Comparison of ENCODE assay signal across 8 cellular contexts in the genomic region with DNA sequence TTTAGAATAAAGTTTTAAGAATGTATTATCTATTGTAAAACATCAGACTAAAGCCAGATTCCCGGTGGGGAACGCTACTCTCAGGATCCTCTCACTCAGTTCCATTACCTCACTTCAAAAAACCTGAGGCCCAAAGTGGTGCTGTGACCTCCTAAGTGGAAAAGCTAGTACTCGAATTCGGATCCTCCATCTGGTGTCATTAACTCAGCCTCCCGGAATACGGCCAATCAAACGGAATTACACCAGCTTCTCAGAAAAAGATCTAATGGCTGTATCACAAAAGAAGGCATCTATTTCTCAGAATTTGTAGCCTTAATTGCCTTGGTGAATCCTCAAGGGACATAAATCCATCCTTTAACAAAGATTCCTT. TPM values are rescaled to one million over a fixed set of nuclear protein-coding genes. Genes with fewer than 3 reads are reported as not detected.
A peak's percentile ranks its signal among the peaks of the same experiment; 100 is the strongest.
DNase-seq lines count a peak whose midpoint lies in the region; ATAC-seq, FAIRE-seq and TF ChIP-seq lines count a peak whose summit lies in the region.

No MANE protein-coding gene starts in this region.

- BruUV-seq in GM12878 (replicated peaks; lab: Mats Ljungman, UMichigan): no TSS peak

- H3K27ac ChIP-seq in HUES48 (ENCODE audit: low read depth, low read length) (peak overlapping the region; percentile 71), GM12878 (ENCODE audit: control insufficient read depth, insufficient read depth) (peak overlapping the region; percentile 89), tibial artery (peak overlapping the region; percentile 91 to 96)

- H3K9ac ChIP-seq in HUES48 (ENCODE audit: low read depth, low read length): no peak overlapping the region
- H3K9ac ChIP-seq in GM12878 (ENCODE audit: control insufficient read depth, insufficient read depth, low read length): peak overlapping the region; percentile 90

- H3K4me3 ChIP-seq in HUES48 (ENCODE audit: low read depth, low read length): peak overlapping the region; percentile 88
- H3K4me3 ChIP-seq in GM12878: peak overlapping the region; percentile 99
- H3K4me3 ChIP-seq in lower leg skin (ENCODE audit: low read depth, poor library complexity, severe bottlenecking): peak overlapping the region; percentile 90
- peak overlapping the region; percentile 78 to 85 for H3K4me3 ChIP-seq in tibial artery

- peaks cover 9% of the 10 kb centered on the region for H3K4me1 ChIP-seq in HUES48 (ENCODE audit: control insufficient read depth, insufficient read depth, low read length)
- no peaks in the 10 kb centered on the region for H3K4me1 ChIP-seq in GM12878 (ENCODE audit: control insufficient read depth, insufficient read depth, low read length)
- peaks cover 0 to 39% (median 22%) of the 10 kb centered on the region in 4 donors for H3K4me1 ChIP-seq in tibial artery

- POLR2A ChIA-PET in GM12878 (lab: Charles Lee): interaction anchor here (0.6 kb wide), 1 partner anchor 93 kb away, joined by 4 read pairs; no protein-coding TSS in a partner anchor

- no peaks in the 10 kb centered on the region for H4K20me1 ChIP-seq in GM12878 (ENCODE audit: control insufficient read depth, insufficient read depth)

- RAD21 ChIA-PET in GM12878 (lab: Charles Lee; ENCODE audit: unreplicated experiment): interaction anchor here (0.7 to 2.4 kb wide), 5 partner anchors 9 to 382 kb away, joined by 3 to 7 read pairs (median 4); no protein-coding TSS in a partner anchor

- TF ChIP-seq EP300 in GM12878 (IDR thresholded peaks at IDR 0.05; ENCODE audit: borderline replicate concordance in 1 of 2, control insufficient read depth in 1 of 2, low read depth in 2 of 2, low read length in 2 of 2): no peak

- peak overlapping the region; percentile 97 for H3K4me2 ChIP-seq in GM12878 (ENCODE audit: control insufficient read depth, insufficient read depth)

- H2AFZ ChIP-seq in GM12878 (ENCODE audit: control insufficient read depth, low read depth, low read length): peak overlapping the region; percentile 84

- DNase-seq in DMS114 treated with DMSO at 0.1 percent for 48 hours (lab: John Stamatoyannopoulos, UW; ENCODE audit: unreplicated experiment) (peak; percentile 71), GM12878 (ENCODE audit: low read depth, low spot score) (no peak), lower leg skin (ENCODE audit: low spot score in 2 of 2) (peak in 1 of 2 donors; percentile 72), tibial artery (no peak)

- WGBS in GM12878 (ENCODE audit: insufficient coverage, insufficient replicate concordance, low lambda C conversion rate, missing lambda C conversion rate): 15% methylated on average over 7 of the region's 7 CpGs
- 5 to 6% methylated on average over 7 of the region's 7 CpGs for WGBS in lower leg skin, 2 donors

- H3K79me2 ChIP-seq in GM12878 (ENCODE audit: control insufficient read depth, insufficient read depth, low read length): peaks cover 48% of the 10 kb centered on the region

- CTCF ChIA-PET in GM12878 (lab: Yijun Ruan, JAX): interaction anchor here (0.8 to 4.2 kb wide), 7 partner anchors 10 to 198 kb away, joined by 3 to 27 read pairs (median 5); no protein-coding TSS in a partner anchor

- no peak for ATAC-seq in GM12878
- no peak for ATAC-seq in HG02973 (IDR thresholded peaks at IDR 0.05; ENCODE audit: unreplicated experiment)
- ATAC-seq in HG02938 (IDR thresholded peaks at IDR 0.05; ENCODE audit: unreplicated experiment): no peak
- ATAC-seq in GM21381 (IDR thresholded peaks at IDR 0.05; ENCODE audit: unreplicated experiment): no peak

- intact Hi-C loops in GM12878 (cut with micrococcal nuclease; ENCODE audit: unreplicated experiment) (no loop called here), lower leg skin (cut with DNase I; ENCODE audit: low total_unique reads) (no loop called here), tibial artery (cut with DNase I; ENCODE audit: low total_unique reads) (no loop called here)

- H3K36me3 ChIP-seq in HUES48 (ENCODE audit: control insufficient read depth, insufficient read depth, low read length): no peaks in the 10 kb centered on the region
- no peaks in the 10 kb centered on the region; a peak in 1 of 4 replicates for H3K36me3 ChIP-seq in GM12878 (ENCODE audit: control insufficient read depth in 2 of 2, insufficient read depth in 2 of 2, low read length in 1 of 2)
- H3K36me3 ChIP-seq in tibial artery: no peaks in the 10 kb centered on the region

- no peak for TF ChIP-seq POLR2A in GM12878 (IDR thresholded peaks at IDR 0.05; ENCODE audit: low read depth, low read length)
- no peak for TF ChIP-seq POLR2A in lower leg skin (IDR thresholded peaks at IDR 0.05)

- no peaks in the 10 kb centered on the region for H3K9me3 ChIP-seq in HUES48 (ENCODE audit: control insufficient read depth, insufficient read depth, low read length)
- H3K9me3 ChIP-seq in GM12878 (replicated peaks; ENCODE audit: control insufficient read depth, insufficient read depth, low read length): no peaks in the 10 kb centered on the region
- no peaks in the 10 kb centered on the region for H3K9me3 ChIP-seq in tibial artery

- FAIRE-seq in GM12878 (lab: Jason Lieb, UNC): no peak

- H3K27me3 ChIP-seq in HUES48 (ENCODE audit: control insufficient read depth, insufficient read depth, low read length) (no peaks in the 10 kb centered on the region), GM12878 (replicated peaks in 1 of 2; ENCODE audit: control insufficient read depth in 2 of 2, insufficient read depth in 2 of 2, low read length in 1 of 2) (no peaks in the 10 kb centered on the region), tibial artery (no peaks in the 10 kb centered on the region)

- TF ChIP-seq CTCF in GM12878 (IDR thresholded peaks at IDR 0.05 in 2 of 3, conservative IDR thresholded peaks at IDR 0.05 in 1 of 3; ENCODE audit: control insufficient read depth in 2 of 3, extremely low read depth in 1 of 3, insufficient read depth in 1 of 3, low read depth in 3 of 3, low read length in 3 of 3) (no peak), lower leg skin (IDR thresholded peaks at IDR 0.05) (no peak), tibial artery (IDR thresholded peaks at IDR 0.05) (no peak)

- in situ Hi-C loops in GM12878 (cut with MboI): no loop called here

- no peak for TF ChIP-seq RAD21 in GM12878 (IDR thresholded peaks at IDR 0.05; ENCODE audit: insufficient read depth, low read depth, low read length)

- SMC1A ChIA-PET in GM12878 (lab: Charles Lee; ENCODE audit: uncharacterized antibody, unreplicated experiment): interaction anchor here (0.6 to 2.8 kb wide), 8 partner anchors 8 to 220 kb away, joined by 3 to 8 read pairs (median 3); no protein-coding TSS in a partner anchor

TF ChIP-seq in GM12878, 131 proteins besides CTCF, POLR2A, EP300 and RAD21 (continues in another document):
- TF ChIP-seq, protein P1, sequence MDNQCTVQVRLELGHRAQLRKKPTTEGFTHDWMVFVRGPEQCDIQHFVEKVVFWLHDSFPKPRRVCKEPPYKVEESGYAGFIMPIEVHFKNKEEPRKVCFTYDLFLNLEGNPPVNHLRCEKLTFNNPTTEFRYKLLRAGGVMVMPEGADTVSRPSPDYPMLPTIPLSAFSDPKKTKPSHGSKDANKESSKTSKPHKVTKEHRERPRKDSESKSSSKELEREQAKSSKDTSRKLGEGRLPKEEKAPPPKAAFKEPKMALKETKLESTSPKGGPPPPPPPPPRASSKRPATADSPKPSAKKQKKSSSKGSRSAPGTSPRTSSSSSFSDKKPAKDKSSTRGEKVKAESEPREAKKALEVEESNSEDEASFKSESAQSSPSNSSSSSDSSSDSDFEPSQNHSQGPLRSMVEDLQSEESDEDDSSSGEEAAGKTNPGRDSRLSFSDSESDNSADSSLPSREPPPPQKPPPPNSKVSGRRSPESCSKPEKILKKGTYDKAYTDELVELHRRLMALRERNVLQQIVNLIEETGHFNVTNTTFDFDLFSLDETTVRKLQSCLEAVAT (IDR thresholded peaks at IDR 0.05): no peak

RNA-seq across cellular contexts. Expression of a gene that starts 0.6 kb away (rescaled TPM):
- total RNA-seq in GM12878 (2013; cell fraction: nucleolus; rRNA removed): 96.7 and 96.9 TPM in 2 replicates
- total RNA-seq in GM12878 (2014; rRNA removed) (10.0 and 12.8 TPM in 2 replicates), GM12878 (2014; rRNA removed; fragmentation: Illumina TruSeq; extraction: Trizol) (11.5 and 12.4 TPM in 2 replicates), GM12878 (2021) (7.7 and 8.7 TPM in 2 replicates), lower leg skin (10 to 100 TPM in 3 of 4 donors, 1 to 10 TPM in 1; 9.1 to 20.1 (median 16.0) TPM)
- polyA plus RNA-seq in GM12878 (2011; ENCODE audit: low read depth): 12.8 TPM
- polyA plus RNA-seq in GM12878 (2011; rRNA removed) (15.9 and 25.4 TPM in 2 replicates), GM12878 (2014; fragmentation: Illumina TruSeq; extraction: Trizol) (14.1 and 14.2 TPM in 2 replicates), GM12878 (2014; fragmentation: Nextera tagmentation; extraction: Ambion mirVana) (1 to 10 TPM; 2.4 to 4.7 TPM), GM12878 (2014; rRNA removed) (14.2 and 17.9 TPM in 2 replicates), GM12878 (2016; fragmentation: Nextera tagmentation; extraction: Ambion mirVana) (10 to 100 TPM; 10.1 to 10.6 TPM)
- 8.1 and 8.8 TPM in 2 replicates for polyA plus RNA-seq in GM12878 (2011; cell fraction: cytosol; rRNA removed)
- polyA plus RNA-seq in GM12878 (2011; cell fraction: nucleus; rRNA removed): 46.9 and 48.4 TPM in 2 replicates
- polyA plus RNA-seq in GM12878 (2012): 12.1 and 16.6 TPM in 2 replicates
- polyA minus RNA-seq in GM12878 (2011; rRNA and poly(A)+ RNA removed): 17.2 and 19.6 TPM in 2 replicates
- polyA minus RNA-seq in GM12878 (2011; cell fraction: cytosol; rRNA and poly(A)+ RNA removed): 4.1 and 4.4 TPM in 2 replicates
- polyA minus RNA-seq in GM12878 (2011; cell fraction: nucleus; rRNA and poly(A)+ RNA removed): 26.0 and 41.8 TPM in 2 replicates

RNA-seq across cellular contexts. Expression of a gene that starts 1.1 kb away (rescaled TPM):
- 127 and 139 TPM in 2 replicates for total RNA-seq in GM12878 (2013; cell fraction: nucleolus; rRNA removed)
- total RNA-seq in GM12878 (2014; rRNA removed) (51.0 and 53.8 TPM in 2 replicates), GM12878 (2014; rRNA removed; fragmentation: Illumina TruSeq; extraction: Trizol) (29.2 and 29.4 TPM in 2 replicates), GM12878 (2021) (31.9 and 33.6 TPM in 2 replicates), lower leg skin (10 to 100 TPM; 23.3 to 35.0 (median 29.0) TPM)
- 17.9 TPM for polyA plus RNA-seq in GM12878 (2011; ENCODE audit: low read depth)
- polyA plus RNA-seq in GM12878 (2011; rRNA removed) (62.1 and 91.4 TPM in 2 replicates), GM12878 (2014; fragmentation: Illumina TruSeq; extraction: Trizol) (33.8 and 41.1 TPM in 2 replicates), GM12878 (2014; fragmentation: Nextera tagmentation; extraction: Ambion mirVana) (10 to 100 TPM; 10.2 to 16.7 TPM), GM12878 (2014; rRNA removed) (53.6 and 55.5 TPM in 2 replicates), GM12878 (2016; fragmentation: Nextera tagmentation; extraction: Ambion mirVana) (10 to 100 TPM; 54.5 to 60.0 TPM)
- 26.5 and 31.8 TPM in 2 replicates for polyA plus RNA-seq in GM12878 (2011; cell fraction: cytosol; rRNA removed)
- polyA plus RNA-seq in GM12878 (2011; cell fraction: nucleus; rRNA removed): 77.0 and 92.6 TPM in 2 replicates
- polyA plus RNA-seq in GM12878 (2012): 33.2 and 40.2 TPM in 2 replicates
- 27.5 and 37.8 TPM in 2 replicates for polyA minus RNA-seq in GM12878 (2011; rRNA and poly(A)+ RNA removed)
- 39.3 and 43.3 TPM in 2 replicates for polyA minus RNA-seq in GM12878 (2011; cell fraction: cytosol; rRNA and poly(A)+ RNA removed)
- 95.4 and 154 TPM in 2 replicates for polyA minus RNA-seq in GM12878 (2011; cell fraction: nucleus; rRNA and poly(A)+ RNA removed)
